In genomic region chrX:139191746-139192385, GRCh38 we compare ENCODE assay signal across 36 cellular contexts.
"Had no signal": no experiment of that assay in that cellular context is flagged by ENCODE, and none has a peak within 500 bp of the region (broad histone marks: within the 10 kb centered on the region; RNA-seq: fewer than 3 reads in every experiment).

No MANE protein-coding gene starts in this region.

- H3K9me3 ChIP-seq: adrenal gland, body of pancreas, breast epithelium had no signal

- ATAC-seq: activated CD8-positive, alpha-beta memory T cell treated with anti-CD3 and anti-CD28 coated beads, Interleukin-2, amount 10 ng/mL, durations not matched to agents 7 days and 5 days; activated CD8-positive, alpha-beta T cell treated with anti-CD3 and anti-CD28 coated beads, Interleukin-2, amount 10 ng/mL, durations not matched to agents 7 days and 5 days; activated naive CD4-positive, alpha-beta T cell treated with anti-CD3 and anti-CD28 coated beads, Interleukin-2, amount 50 U/mL, for 72 hours; activated T-cell treated with anti-CD3 and anti-CD28 coated beads, Interleukin-2, amount 50 U/mL, for 72 hours; activated T-helper 17 cell treated with anti-CD3 and anti-CD28 coated beads, Interleukin-2, amount 50 U/mL, for 72 hours; body of pancreas had no signal

- H3K4me1 Mint-ChIP-seq: activated CD4-positive, alpha-beta memory T cell treated with anti-CD3 and anti-CD28 coated beads, Interleukin-2, amount 10 ng/mL, durations not matched to agents 7 days and 5 days; activated CD4-positive, alpha-beta T cell treated with anti-CD3 and anti-CD28 coated beads, Interleukin-2, amount 10 ng/mL, durations not matched to agents 24 days and 14 days; activated CD8-positive, alpha-beta memory T cell treated with anti-CD3 and anti-CD28 coated beads, Interleukin-2, amount 10 ng/mL, durations not matched to agents 7 days and 5 days; activated naive CD8-positive, alpha-beta T cell treated with anti-CD3 and anti-CD28 coated beads for 36 hours; activated T-helper 17 cell treated with anti-CD3 and anti-CD28 coated beads, Interleukin-2, amount 50 U/mL, for 72 hours had no signal

- H3K4me3 Mint-ChIP-seq: activated B cell treated with CpG ODN at 0.5 μM for 24 hours; activated CD4-positive, alpha-beta memory T cell treated with anti-CD3 and anti-CD28 coated beads, Interleukin-2, amount 10 ng/mL, durations not matched to agents 7 days and 5 days; activated CD4-positive, alpha-beta T cell treated with anti-CD3 and anti-CD28 coated beads, Interleukin-2, amount 10 ng/mL, durations not matched to agents 24 days and 14 days; activated CD8-positive, alpha-beta memory T cell treated with anti-CD3 and anti-CD28 coated beads, Interleukin-2, amount 10 ng/mL, durations not matched to agents 7 days and 5 days; activated CD8-positive, alpha-beta T cell treated with anti-CD3 and anti-CD28 coated beads, Interleukin-2, amount 10 ng/mL, durations not matched to agents 7 days and 5 days; activated naive CD4-positive, alpha-beta T cell treated with anti-CD3 and anti-CD28 coated beads for 36 hours; activated naive CD8-positive, alpha-beta T cell treated with anti-CD3 and anti-CD28 coated beads for 36 hours; activated T-cell treated with anti-CD3 and anti-CD28 coated beads, Interleukin-2, amount 50 U/mL, for 24 hours; activated T-cell treated with anti-CD3 and anti-CD28 coated beads, Interleukin-2, amount 50 U/mL, for 72 hours; activated T-helper 1 cell treated with anti-CD3 and anti-CD28 coated beads, Interleukin-12 subunit alpha, Interleukin-12 subunit beta, Interleukin-2, Interleukin-4 antibody, amounts not matched to agents 30 ng/mL and 10 ng/mL and 1 ng/mL, durations not matched to agents 14 hours and 24 hours and 36 hours; activated T-helper 17 cell treated with anti-CD3 and anti-CD28 coated beads, Interleukin-2, amount 50 U/mL, for 72 hours; T-helper 1 cell treated with Interleukin-12 subunit alpha and Interleukin-12 subunit beta and Interleukin-4 antibody, amounts not matched to agents 30 μg/mL and 1 μg/mL, for 36 hours; T-helper 2 cell treated with Interferon-gamma antibody and Interleukin-4, amounts not matched to agents 5 μg/mL and 100 μg/mL, for 36 hours had no signal

- DNase-seq: activated B cell treated with CpG ODN at 0.5 μM for 24 hours; activated CD4-positive, alpha-beta memory T cell treated with anti-CD3 and anti-CD28 coated beads, Interleukin-2, amount 10 ng/mL, durations not matched to agents 7 days and 5 days; activated CD4-positive, alpha-beta T cell treated with anti-CD3 and anti-CD28 coated beads for 4 hours; activated CD4-positive, alpha-beta T cell treated with anti-CD3 and anti-CD28 coated beads, Interleukin-2, amount 10 ng/mL, durations not matched to agents 24 days and 14 days; activated CD4-positive, alpha-beta T cell treated with anti-CD3 and anti-CD28 coated beads, Interleukin-2, amount 50 U/mL, for 1 hour; activated CD4-positive, alpha-beta T cell treated with anti-CD3 and anti-CD28 coated beads, Interleukin-2, amount 50 U/mL, for 48 hours; activated CD4-positive, CD25-positive, alpha-beta regulatory T cell treated with anti-CD3 and anti-CD28 coated beads, Interleukin-2, amount 50 U/mL, for 72 hours; activated CD8-positive, alpha-beta memory T cell treated with anti-CD3 and anti-CD28 coated beads for 24 hours; activated CD8-positive, alpha-beta memory T cell treated with anti-CD3 and anti-CD28 coated beads, Interleukin-2, amount 10 ng/mL, durations not matched to agents 7 days and 5 days; activated CD8-positive, alpha-beta memory T cell treated with anti-CD3 and anti-CD28 coated beads, Interleukin-2, amount 50 U/mL, for 48 hours; activated CD8-positive, alpha-beta T cell treated with anti-CD3 and anti-CD28 coated beads, Interleukin-2, amount 10 ng/mL, durations not matched to agents 7 days and 5 days; activated effector memory CD4-positive, alpha-beta T cell treated with anti-CD3 and anti-CD28 coated beads, Interleukin-2, amount 50 U/mL, for 16 hours; activated gamma-delta T cell treated with Interleukin-2 at 50 U/mL for 16 hours; activated naive CD4-positive, alpha-beta T cell; activated naive CD4-positive, alpha-beta T cell treated with anti-CD3 and anti-CD28 coated beads for 36 hours; activated naive CD4-positive, alpha-beta T cell treated with anti-CD3 and anti-CD28 coated beads, Interleukin-2, amount 50 U/mL, for 16 hours; activated naive CD8-positive, alpha-beta T cell treated with anti-CD3 and anti-CD28 coated beads for 36 hours; activated T-cell treated with anti-CD3 and anti-CD28 coated beads, Interleukin-2, amount 50 U/mL, for 24 hours; activated T-cell treated with anti-CD3 and anti-CD28 coated beads, Interleukin-2, amount 50 U/mL, for 72 hours; adrenal gland; amniotic stem cell; aorta; body of pancreas; brain microvascular endothelial cell; central memory CD4-positive, alpha-beta T cell; SW 1271; T-helper 1 cell; T-helper 2 cell; T-helper 9 cell had no signal

- H3K4me1 ChIP-seq: adrenal gland, body of pancreas, breast epithelium had no signal

- H3K36me3 Mint-ChIP-seq: activated CD8-positive, alpha-beta memory T cell treated with anti-CD3 and anti-CD28 coated beads, Interleukin-2, amount 10 ng/mL, durations not matched to agents 7 days and 5 days; activated naive CD4-positive, alpha-beta T cell treated with anti-CD3 and anti-CD28 coated beads, Interleukin-2, amount 50 U/mL, for 72 hours; activated naive CD8-positive, alpha-beta T cell treated with anti-CD3 and anti-CD28 coated beads for 36 hours had no signal

- H3K4me3 ChIP-seq: adrenal gland, body of pancreas, breast epithelium had no signal

- H3K36me3 ChIP-seq: adrenal gland, brain microvascular endothelial cell, breast epithelium had no signal

- H3K27ac ChIP-seq: adrenal gland, body of pancreas, brain microvascular endothelial cell, breast epithelium, VCaP had no signal

- H3K27ac Mint-ChIP-seq: activated B cell treated with CpG ODN at 0.5 μM for 24 hours; activated CD4-positive, alpha-beta memory T cell treated with anti-CD3 and anti-CD28 coated beads, Interleukin-2, amount 10 ng/mL, durations not matched to agents 7 days and 5 days; activated CD4-positive, alpha-beta T cell treated with anti-CD3 and anti-CD28 coated beads, Interleukin-2, amount 10 ng/mL, durations not matched to agents 24 days and 14 days; activated CD8-positive, alpha-beta memory T cell treated with anti-CD3 and anti-CD28 coated beads, Interleukin-2, amount 10 ng/mL, durations not matched to agents 7 days and 5 days; activated CD8-positive, alpha-beta T cell treated with anti-CD3 and anti-CD28 coated beads, Interleukin-2, amount 10 ng/mL, durations not matched to agents 7 days and 5 days; activated naive CD4-positive, alpha-beta T cell treated with anti-CD3 and anti-CD28 coated beads for 36 hours; activated naive CD4-positive, alpha-beta T cell treated with anti-CD3 and anti-CD28 coated beads, Interleukin-2, amount 50 U/mL, for 72 hours; activated naive CD8-positive, alpha-beta T cell treated with anti-CD3 and anti-CD28 coated beads for 36 hours; activated T-cell treated with anti-CD3 and anti-CD28 coated beads, Interleukin-2, amount 50 U/mL, for 24 hours; activated T-cell treated with anti-CD3 and anti-CD28 coated beads, Interleukin-2, amount 50 U/mL, for 72 hours; activated T-helper 1 cell treated with anti-CD3 and anti-CD28 coated beads, Interleukin-12 subunit alpha, Interleukin-12 subunit beta, Interleukin-2, Interleukin-4 antibody, amounts not matched to agents 30 ng/mL and 10 ng/mL and 1 ng/mL, durations not matched to agents 14 hours and 24 hours and 36 hours; activated T-helper 17 cell treated with anti-CD3 and anti-CD28 coated beads, Interleukin-2, amount 50 U/mL, for 72 hours; T-helper 1 cell treated with Interleukin-12 subunit alpha and Interleukin-12 subunit beta and Interleukin-4 antibody, amounts not matched to agents 30 μg/mL and 1 μg/mL, for 36 hours; T-helper 2 cell treated with Interferon-gamma antibody and Interleukin-4, amounts not matched to agents 5 μg/mL and 100 μg/mL, for 36 hours had no signal

- H3K27me3 ChIP-seq: body of pancreas, brain microvascular endothelial cell had no signal

- H3K9me3 Mint-ChIP-seq: activated B cell treated with CpG ODN at 0.5 μM for 24 hours; activated CD4-positive, alpha-beta memory T cell treated with anti-CD3 and anti-CD28 coated beads, Interleukin-2, amount 10 ng/mL, durations not matched to agents 7 days and 5 days; activated CD4-positive, alpha-beta T cell treated with anti-CD3 and anti-CD28 coated beads, Interleukin-2, amount 10 ng/mL, durations not matched to agents 24 days and 14 days; activated naive CD4-positive, alpha-beta T cell treated with anti-CD3 and anti-CD28 coated beads for 36 hours; activated naive CD4-positive, alpha-beta T cell treated with anti-CD3 and anti-CD28 coated beads, Interleukin-2, amount 50 U/mL, for 72 hours; activated naive CD8-positive, alpha-beta T cell treated with anti-CD3 and anti-CD28 coated beads for 36 hours; activated T-cell treated with anti-CD3 and anti-CD28 coated beads, Interleukin-2, amount 50 U/mL, for 24 hours; activated T-helper 1 cell treated with anti-CD3 and anti-CD28 coated beads, Interleukin-12 subunit alpha, Interleukin-12 subunit beta, Interleukin-2, Interleukin-4 antibody, amounts not matched to agents 30 ng/mL and 10 ng/mL and 1 ng/mL, durations not matched to agents 14 hours and 24 hours and 36 hours; activated T-helper 17 cell treated with anti-CD3 and anti-CD28 coated beads, Interleukin-2, amount 50 U/mL, for 72 hours; T-helper 1 cell treated with Interleukin-12 subunit alpha and Interleukin-12 subunit beta and Interleukin-4 antibody, amounts not matched to agents 30 μg/mL and 1 μg/mL, for 36 hours; T-helper 2 cell treated with Interferon-gamma antibody and Interleukin-4, amounts not matched to agents 5 μg/mL and 100 μg/mL, for 36 hours had no signal
